In genomic region chr2:20620696-20621365, GRCh38 we compare ENCODE assay signal across 17 cellular contexts. TPM values are rescaled to one million over a fixed set of nuclear protein-coding genes. Genes with fewer than 3 reads are reported as not detected.
DNase-seq lines count a peak whose midpoint lies in the region; ATAC-seq and TF ChIP-seq lines count a peak whose summit lies in the region.
"Had no signal": no experiment of that assay in that cellular context is flagged by ENCODE, and none has a peak within 500 bp of the region (broad histone marks: within the 10 kb centered on the region; RNA-seq: fewer than 3 reads in every experiment).

No MANE protein-coding gene starts in this region.

- no peaks in the 10 kb centered on the region for H3K27me3 Mint-ChIP-seq in effector memory CD8-positive, alpha-beta T cell
- no peaks in the 10 kb centered on the region for H3K27me3 Mint-ChIP-seq in activated CD4-positive, alpha-beta T cell treated with anti-CD3 and anti-CD28 coated beads for 36 hours
- H3K27me3 Mint-ChIP-seq: activated CD4-positive, alpha-beta T cell treated with anti-CD3 and anti-CD28 coated beads, Interleukin-2, amount 10 ng/mL, durations not matched to agents 7 days and 5 days; natural killer cell treated with Interleukin-12 subunit alpha and Interleukin-12 subunit beta and Interleukin-15 and Interleukin-18, amount 100 ng/mL, for 72 hours; stimulated activated naive CD8-positive, alpha-beta T cell treated with anti-CD3 and anti-CD28 coated beads, Interleukin-15, amount 100 ng/mL, for 72 hours had no signal

- TF ChIP-seq CTCF in RWPE2 (IDR thresholded peaks at IDR 0.05; ENCODE audit: poor library complexity, severe bottlenecking): no peak
- no peak for TF ChIP-seq CTCF in left lung (IDR thresholded peaks at IDR 0.05)

- peaks cover 0 to 5% of the 10 kb centered on the region in 2 donors for H3K4me1 Mint-ChIP-seq in effector memory CD8-positive, alpha-beta T cell (ENCODE audit: low read depth in 2 of 2)
- peaks cover 6% of the 10 kb centered on the region for H3K4me1 Mint-ChIP-seq in stimulated activated effector memory CD8-positive, alpha-beta T cell treated with anti-CD3 and anti-CD28 coated beads, Interleukin-12 subunit alpha, Interleukin-12 subunit beta, amount 100 ng/mL, for 72 hours
- H3K4me1 Mint-ChIP-seq in activated CD4-positive, alpha-beta T cell treated with anti-CD3 and anti-CD28 coated beads for 36 hours: no peaks in the 10 kb centered on the region
- H3K4me1 Mint-ChIP-seq: activated CD4-positive, alpha-beta T cell treated with anti-CD3 and anti-CD28 coated beads, Interleukin-2, amount 10 ng/mL, durations not matched to agents 7 days and 5 days; stimulated activated naive CD8-positive, alpha-beta T cell treated with anti-CD3 and anti-CD28 coated beads, Interleukin-15, amount 100 ng/mL, for 72 hours had no signal

- no peaks in the 10 kb centered on the region for H3K9me3 Mint-ChIP-seq in effector memory CD8-positive, alpha-beta T cell
- no peaks in the 10 kb centered on the region for H3K9me3 Mint-ChIP-seq in stimulated activated effector memory CD8-positive, alpha-beta T cell treated with anti-CD3 and anti-CD28 coated beads, Interleukin-12 subunit alpha, Interleukin-12 subunit beta, amount 100 ng/mL, for 72 hours
- no peaks in the 10 kb centered on the region for H3K9me3 Mint-ChIP-seq in activated CD4-positive, alpha-beta T cell treated with anti-CD3 and anti-CD28 coated beads for 36 hours (ENCODE audit: low read depth)
- H3K9me3 Mint-ChIP-seq: activated CD4-positive, alpha-beta T cell treated with anti-CD3 and anti-CD28 coated beads, Interleukin-2, amount 10 ng/mL, durations not matched to agents 7 days and 5 days; endodermal cell; natural killer cell treated with Interleukin-12 subunit alpha and Interleukin-12 subunit beta and Interleukin-15 and Interleukin-18, amount 100 ng/mL, for 72 hours; stimulated activated naive CD8-positive, alpha-beta T cell treated with anti-CD3 and anti-CD28 coated beads, Interleukin-15, amount 100 ng/mL, for 72 hours; T-helper 2 cell treated with Interferon-gamma antibody and Interleukin-4, amounts not matched to agents 5 μg/mL and 100 μg/mL, for 36 hours had no signal

- peaks cover 23% of the 10 kb centered on the region for H3K36me3 Mint-ChIP-seq in effector memory CD8-positive, alpha-beta T cell (ENCODE audit: insufficient read depth)
- peaks cover 18% of the 10 kb centered on the region for H3K36me3 Mint-ChIP-seq in stimulated activated effector memory CD8-positive, alpha-beta T cell treated with anti-CD3 and anti-CD28 coated beads, Interleukin-12 subunit alpha, Interleukin-12 subunit beta, amount 100 ng/mL, for 72 hours
- H3K36me3 Mint-ChIP-seq in activated CD4-positive, alpha-beta T cell treated with anti-CD3 and anti-CD28 coated beads for 36 hours (ENCODE audit: low read depth): peaks cover 5% of the 10 kb centered on the region
- H3K36me3 Mint-ChIP-seq: natural killer cell treated with Interleukin-12 subunit alpha and Interleukin-12 subunit beta and Interleukin-15 and Interleukin-18, amount 100 ng/mL, for 72 hours had no signal

- intact Hi-C loops in left lung (cut with DNase I): no loop called here
- intact Hi-C loops in activated CD4-positive, alpha-beta T cell treated with anti-CD3 and anti-CD28 coated beads for 36 hours (cut with DNase I, micrococcal nuclease): no loop called here

- POLR2A ChIA-PET in activated CD4-positive, alpha-beta T cell treated with anti-CD3 and anti-CD28 coated beads for 36 hours (lab: Charles Lee): no interaction called here

- no peaks in the 10 kb centered on the region for H3K27me3 ChIP-seq in RWPE2 (ENCODE audit: insufficient read depth, poor library complexity, severe bottlenecking)
- no peaks in the 10 kb centered on the region for H3K27me3 ChIP-seq in left lung

- no peak; the same call in 2 of the 3 replicates for ATAC-seq in RWPE2 (ENCODE audit: low read depth)
- ATAC-seq in effector memory CD8-positive, alpha-beta T cell (replicated peaks): no peak
- no peak for ATAC-seq in left lung
- ATAC-seq in stimulated activated effector memory CD8-positive, alpha-beta T cell treated with anti-CD3 and anti-CD28 coated beads, Interleukin-12 subunit alpha, Interleukin-12 subunit beta, amount 100 ng/mL, for 72 hours: no peak
- ATAC-seq in activated CD4-positive, alpha-beta T cell treated with anti-CD3 and anti-CD28 coated beads for 36 hours: no peak
- no peak for ATAC-seq in HG03342 (IDR thresholded peaks at IDR 0.05; ENCODE audit: unreplicated experiment)
- no peak for ATAC-seq in GM18867 (IDR thresholded peaks at IDR 0.05; ENCODE audit: unreplicated experiment)
- ATAC-seq: natural killer cell treated with Interleukin-12 subunit alpha and Interleukin-12 subunit beta and Interleukin-15 and Interleukin-18, amount 100 ng/mL, for 72 hours; Panc1; stimulated activated naive CD8-positive, alpha-beta T cell treated with anti-CD3 and anti-CD28 coated beads, Interleukin-15, amount 100 ng/mL, for 72 hours had no signal

- no peaks in the 10 kb centered on the region for H3K9me3 ChIP-seq in RWPE2 (ENCODE audit: severe bottlenecking)
- H3K9me3 ChIP-seq in left lung: no peaks in the 10 kb centered on the region

- H3K4me3 ChIP-seq in RWPE2 (ENCODE audit: severe bottlenecking) (no peak overlapping the region), left lung (no peak overlapping the region)

- no peak overlapping the region for H3K4me3 Mint-ChIP-seq in effector memory CD8-positive, alpha-beta T cell
- H3K4me3 Mint-ChIP-seq in stimulated activated effector memory CD8-positive, alpha-beta T cell treated with anti-CD3 and anti-CD28 coated beads, Interleukin-12 subunit alpha, Interleukin-12 subunit beta, amount 100 ng/mL, for 72 hours: no peak overlapping the region
- no peak overlapping the region for H3K4me3 Mint-ChIP-seq in activated CD4-positive, alpha-beta T cell treated with anti-CD3 and anti-CD28 coated beads for 36 hours
- H3K4me3 Mint-ChIP-seq: activated CD4-positive, alpha-beta T cell treated with anti-CD3 and anti-CD28 coated beads, Interleukin-2, amount 10 ng/mL, durations not matched to agents 7 days and 5 days; endodermal cell; natural killer cell treated with Interleukin-12 subunit alpha and Interleukin-12 subunit beta and Interleukin-15 and Interleukin-18, amount 100 ng/mL, for 72 hours; stimulated activated naive CD8-positive, alpha-beta T cell treated with anti-CD3 and anti-CD28 coated beads, Interleukin-15, amount 100 ng/mL, for 72 hours; T-helper 2 cell treated with Interferon-gamma antibody and Interleukin-4, amounts not matched to agents 5 μg/mL and 100 μg/mL, for 36 hours had no signal

- H3K36me3 ChIP-seq in RWPE2 (ENCODE audit: low read depth) (no peaks in the 10 kb centered on the region), left lung (peaks cover 0 to 61% of the 10 kb centered on the region in 2 donors)

- H3K27ac ChIP-seq in RWPE2 (ENCODE audit: poor library complexity, severe bottlenecking) (no peak overlapping the region), left lung (no peak overlapping the region)

- peak overlapping the region; percentile 57 to 65 for H3K27ac Mint-ChIP-seq in effector memory CD8-positive, alpha-beta T cell
- peak overlapping the region; percentile 88 for H3K27ac Mint-ChIP-seq in stimulated activated effector memory CD8-positive, alpha-beta T cell treated with anti-CD3 and anti-CD28 coated beads, Interleukin-12 subunit alpha, Interleukin-12 subunit beta, amount 100 ng/mL, for 72 hours
- H3K27ac Mint-ChIP-seq in activated CD4-positive, alpha-beta T cell treated with anti-CD3 and anti-CD28 coated beads for 36 hours: no peak overlapping the region
- H3K27ac Mint-ChIP-seq: activated CD4-positive, alpha-beta T cell treated with anti-CD3 and anti-CD28 coated beads, Interleukin-2, amount 10 ng/mL, durations not matched to agents 7 days and 5 days; endodermal cell; T-helper 2 cell treated with Interferon-gamma antibody and Interleukin-4, amounts not matched to agents 5 μg/mL and 100 μg/mL, for 36 hours had no signal

- CTCF ChIA-PET in activated CD4-positive, alpha-beta T cell treated with anti-CD3 and anti-CD28 coated beads for 36 hours (lab: Charles Lee): interaction anchor here (0.7 kb wide), 1 partner anchor 34 kb away, joined by 5 read pairs; no protein-coding TSS in a partner anchor

- H3K4me1 ChIP-seq in RWPE2 (ENCODE audit: insufficient read depth, poor library complexity, severe bottlenecking): peaks cover 13% of the 10 kb centered on the region
- peaks cover 26 to 37% of the 10 kb centered on the region in 2 donors for H3K4me1 ChIP-seq in left lung

- peak; percentile 48 for DNase-seq in RWPE2 (ENCODE audit: low spot score)
- DNase-seq in effector memory CD8-positive, alpha-beta T cell: no peak
- DNase-seq in left lung: peak; percentile 20 to 71
- DNase-seq in stimulated activated effector memory CD8-positive, alpha-beta T cell treated with anti-CD3 and anti-CD28 coated beads, Interleukin-12 subunit alpha, Interleukin-12 subunit beta, amount 100 ng/mL, for 72 hours (ENCODE audit: low spot score in 2 of 2): no peak
- no peak for DNase-seq in activated CD4-positive, alpha-beta T cell treated with anti-CD3 and anti-CD28 coated beads for 36 hours
- no peak for DNase-seq in NCI-H2029 (lab: John Stamatoyannopoulos, UW)
- DNase-seq: activated CD4-positive, alpha-beta T cell treated with anti-CD3 and anti-CD28 coated beads, Interleukin-2, amount 10 ng/mL, durations not matched to agents 7 days and 5 days; KBM-7; NCI-H1417; NCI-H510A; stimulated activated naive CD8-positive, alpha-beta T cell treated with anti-CD3 and anti-CD28 coated beads, Interleukin-15, amount 100 ng/mL, for 72 hours had no signal

RNA-seq across cellular contexts. Expression of gene HS1BP3, which starts 30.1 kb away (rescaled TPM):
- 10 to 100 TPM; 36.1 to 39.7 TPM for total RNA-seq in left lung
- 1 to 10 TPM; 6.2 to 7.1 TPM for total RNA-seq in activated CD4-positive, alpha-beta T cell treated with anti-CD3 and anti-CD28 coated beads for 36 hours

RNA-seq across cellular contexts. Expression of gene GDF7, which starts 46.1 kb away (rescaled TPM):
- under 1 TPM; 0.15 to 0.37 TPM for total RNA-seq in left lung
- total RNA-seq in activated CD4-positive, alpha-beta T cell treated with anti-CD3 and anti-CD28 coated beads for 36 hours: under 1 TPM in 1 of 2 experiments, not detected in 1; 0.02 TPM
- total RNA-seq: activated CD4-positive, alpha-beta T cell treated with anti-CD3 and anti-CD28 coated beads, Interleukin-2, amount 10 ng/mL, durations not matched to agents 7 days and 5 days had no signal

Comparison
In these comparisons a context has a peak if more than half of its experiments do, and no peak if none do; other contexts are left out.
1. DNase-seq: peak in RWPE2 (single experiment) and left lung (2 of 2); none in effector memory CD8-positive, alpha-beta T cell (0 of 3), stimulated activated effector memory CD8-positive, alpha-beta T cell treated with anti-CD3 and anti-CD28 coated beads, Interleukin-12 subunit alpha, Interleukin-12 subunit beta, amount 100 ng/mL, for 72 hours (0 of 2), activated CD4-positive, alpha-beta T cell treated with anti-CD3 and anti-CD28 coated beads for 36 hours (single experiment) and NCI-H2029 (single experiment).
2. RNA of gene HS1BP3, which starts 30.1 kb away (total RNA-seq): 36.1 to 39.7 TPM in left lung; 6.2 to 7.1 TPM in activated CD4-positive, alpha-beta T cell treated with anti-CD3 and anti-CD28 coated beads for 36 hours; every median in the first group is over 4 times any median in the second.